Comparison of ENCODE assay signal across 11 cellular contexts in the genomic region with DNA sequence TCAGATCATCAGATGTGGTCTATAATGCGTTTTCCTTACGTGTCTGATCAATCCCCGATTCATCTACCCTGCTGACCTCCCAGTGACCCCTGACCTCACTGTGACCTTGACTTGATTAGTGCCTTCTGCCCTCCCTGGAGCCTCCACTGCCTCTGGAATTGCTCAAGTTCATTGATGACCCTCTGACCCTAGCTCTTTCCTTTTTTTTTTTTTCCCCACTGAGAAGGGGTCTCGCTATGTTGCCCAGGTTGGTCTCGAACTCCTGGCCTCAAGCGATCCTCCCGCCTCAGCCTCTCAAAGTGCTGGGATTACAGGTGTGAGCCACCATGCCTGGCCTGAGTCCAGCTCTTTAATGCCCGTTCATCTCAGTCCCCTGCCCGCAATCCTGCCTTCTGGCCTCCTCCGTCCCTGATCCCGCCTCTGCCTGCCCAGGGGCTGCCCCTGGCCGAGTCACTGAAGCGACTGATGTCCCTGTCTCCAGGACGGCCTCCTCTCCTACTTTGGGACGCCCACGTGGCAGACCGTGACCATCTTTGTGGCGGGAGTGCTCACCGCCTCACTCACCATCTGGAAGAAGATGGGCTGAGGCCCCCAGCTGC. TPM values are rescaled to one million over a fixed set of nuclear protein-coding genes. Genes with fewer than 3 reads are reported as not detected.
DNase-seq lines count a peak whose midpoint lies in the region; ATAC-seq and TF ChIP-seq lines count a peak whose summit lies in the region.
"Had no signal": no experiment of that assay in that cellular context is flagged by ENCODE, and none has a peak within 500 bp of the region (broad histone marks: within the 10 kb centered on the region; RNA-seq: fewer than 3 reads in every experiment).

No MANE protein-coding gene starts in this region.

- no peak for TF ChIP-seq RAD21 in HCT116 (IDR thresholded peaks at IDR 0.05; ENCODE audit: low read depth)

- CTCF ChIA-PET in HCT116 (lab: Charles Lee), result interaction anchor here (1.2 to 1.3 kb wide), 2 partner anchors 9 to 32 kb away, joined by 3 to 8 read pairs; a partner anchor contains a TSS

- peaks cover 49% of the 10 kb centered on the region for H3K4me1 ChIP-seq in BLaER1
- H3K4me1 ChIP-seq in HCT116 (ENCODE audit: control insufficient read depth in 1 of 2, insufficient read depth in 2 of 2, low read length in 2 of 2), result peaks cover 35 to 51% of the 10 kb centered on the region in 2 experiments
- H3K4me1 ChIP-seq in ascending aorta, result peaks cover 0 to 23% of the 10 kb centered on the region in 2 donors

- TF ChIP-seq CTCF in HCT116 (IDR thresholded peaks at IDR 0.05 in 2 of 3, conservative IDR thresholded peaks at IDR 0.05 in 1 of 3; ENCODE audit: borderline replicate concordance in 1 of 3, insufficient read depth in 1 of 3, low read depth in 2 of 3, low read length in 2 of 3), result no peak
- no peak for TF ChIP-seq CTCF in ascending aorta (IDR thresholded peaks at IDR 0.05)

- H3K4me3 ChIP-seq in BLaER1 (no peak overlapping the region), HCT116 (replicated peaks in 1 of 2; ENCODE audit: low read depth in 1 of 2, low read length in 2 of 2) (no peak overlapping the region), ascending aorta (no peak overlapping the region)

- intact Hi-C loops in HCT116 (cut with micrococcal nuclease), result no loop called here
- intact Hi-C loops in ascending aorta (cut with DNase I), result no loop called here

- POLR2A ChIA-PET in HCT116 (lab: Charles Lee), result interaction anchor here (0.6 to 1.5 kb wide), 6 partner anchors 9 to 89 kb away, joined by 3 to 12 read pairs (median 4); a partner anchor contains a TSS
- POLR2A ChIA-PET in naive thymus-derived CD8-positive, alpha-beta T cell (lab: Charles Lee), result interaction anchor here (0.5 to 2.3 kb wide), 3 partner anchors 9 to 324 kb away, joined by 3 to 8 read pairs (median 7); a partner anchor contains a TSS

- H3K4me2 ChIP-seq in BLaER1 (peak overlapping the region; percentile 99; the same call in 1 of the 2 replicates), HCT116 (ENCODE audit: low read length) (peak overlapping the region; percentile 83; the same call in 1 of the 2 replicates)

- H3K36me3 ChIP-seq in BLaER1, result peaks cover 24% of the 10 kb centered on the region
- H3K36me3 ChIP-seq in HCT116 (ENCODE audit: control insufficient read depth in 1 of 2, insufficient read depth in 2 of 2, low read length in 2 of 2), result peaks cover 0 to 7% of the 10 kb centered on the region in 2 experiments; a peak in 1 of 4 replicates
- peaks cover 3 to 11% of the 10 kb centered on the region in 2 donors for H3K36me3 ChIP-seq in ascending aorta

- H3K36me3 Mint-ChIP-seq in naive thymus-derived CD8-positive, alpha-beta T cell, result peaks cover 3 to 29% (median 4%) of the 10 kb centered on the region in 3 donors

- no peak for ATAC-seq in HCT116
- ATAC-seq in naive thymus-derived CD8-positive, alpha-beta T cell, result no peak
- no peak for ATAC-seq in GM21737 (IDR thresholded peaks at IDR 0.05; ENCODE audit: unreplicated experiment)

- H3K9me3 Mint-ChIP-seq in naive thymus-derived CD8-positive, alpha-beta T cell, result no peaks in the 10 kb centered on the region

- H3K9ac ChIP-seq in BLaER1 (no peak overlapping the region), HCT116 (ENCODE audit: low read length) (no peak overlapping the region)

- H3K9me2 ChIP-seq in HCT116 (ENCODE audit: insufficient read depth), result no peaks in the 10 kb centered on the region

- H3K27me3 ChIP-seq in BLaER1, result no peaks in the 10 kb centered on the region
- no peaks in the 10 kb centered on the region for H3K27me3 ChIP-seq in HCT116 (ENCODE audit: insufficient read depth, low read length)
- no peaks in the 10 kb centered on the region for H3K27me3 ChIP-seq in ascending aorta

- no peak for TF ChIP-seq POLR2A in HCT116 (IDR thresholded peaks at IDR 0.05; ENCODE audit: borderline replicate concordance, extremely low read depth, insufficient read depth, insufficient read length)

- no peak for DNase-seq in HCT116 (ENCODE audit: low read depth, low spot score)
- no peak for DNase-seq in ascending aorta (ENCODE audit: low spot score in 2 of 2)
- no peak for DNase-seq in naive thymus-derived CD8-positive, alpha-beta T cell
- DNase-seq in cerebellum (ENCODE audit: low spot score), result no peak
- DNase-seq in NCI-H510A (lab: John Stamatoyannopoulos, UW), result no peak
- no peak for DNase-seq in DMS79 treated with DMSO at 0.1 percent for 48 hours (lab: John Stamatoyannopoulos, UW)
- DNase-seq: NCI-H2029 treated with DMSO at 0.1 percent for 48 hours, RPMI8226 had no signal

- RAD21 ChIA-PET in HCT116 (lab: Charles Lee; ENCODE audit: low non-redundant PET in 1 of 2, low total read pairs in 2 of 2, uncharacterized antibody in 2 of 2, unreplicated experiment in 2 of 2), result no interaction called here

- H4K20me1 ChIP-seq in BLaER1 (peaks cover 11% of the 10 kb centered on the region), HCT116 (ENCODE audit: insufficient read depth) (peaks cover 3% of the 10 kb centered on the region; the same call in 1 of the 2 replicates)

- no peak overlapping the region for H2AFZ ChIP-seq in HCT116 (ENCODE audit: low read depth, low read length, poor library complexity, severe bottlenecking)

- peak overlapping the region; percentile 89 for H3K27ac ChIP-seq in BLaER1
- peak overlapping the region; percentile 98 for H3K27ac ChIP-seq in HCT116 (ENCODE audit: low read depth, low read length)
- peak overlapping the region; percentile 89 to 96 for H3K27ac ChIP-seq in ascending aorta

- H3K27me3 Mint-ChIP-seq in naive thymus-derived CD8-positive, alpha-beta T cell, result no peaks in the 10 kb centered on the region

- peak overlapping the region in 4 of 10 donors; percentile 34 to 98 (median 47) for H3K4me3 Mint-ChIP-seq in naive thymus-derived CD8-positive, alpha-beta T cell

- peak overlapping the region; percentile 69 to 98 (median 85) for H3K27ac Mint-ChIP-seq in naive thymus-derived CD8-positive, alpha-beta T cell

- peaks cover 14% of the 10 kb centered on the region for H3K79me2 ChIP-seq in HCT116 (ENCODE audit: insufficient read depth, low read length)

- no TSS peak for BruUV-seq in HCT116 (replicated peaks; lab: Mats Ljungman, UMichigan)

- H3K9me3 ChIP-seq in BLaER1 (no peaks in the 10 kb centered on the region), HCT116 (ENCODE audit: control insufficient read depth in 1 of 2, insufficient read depth in 1 of 2, low read depth in 1 of 2, low read length in 2 of 2) (no peaks in the 10 kb centered on the region), ascending aorta (no peaks in the 10 kb centered on the region)

- peaks cover 36 to 71% (median 68%) of the 10 kb centered on the region in 4 donors for H3K4me1 Mint-ChIP-seq in naive thymus-derived CD8-positive, alpha-beta T cell

TF ChIP-seq in HCT116, 20 proteins besides CTCF, POLR2A, EP300 and RAD21 (continues in another document):
- TF ChIP-seq EGR1 (IDR thresholded peaks at IDR 0.05; ENCODE audit: low read depth), result no peak
- TF ChIP-seq, protein P1, sequence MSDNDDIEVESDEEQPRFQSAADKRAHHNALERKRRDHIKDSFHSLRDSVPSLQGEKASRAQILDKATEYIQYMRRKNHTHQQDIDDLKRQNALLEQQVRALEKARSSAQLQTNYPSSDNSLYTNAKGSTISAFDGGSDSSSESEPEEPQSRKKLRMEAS (IDR thresholded peaks at IDR 0.05), result no peak

RNA-seq across cellular contexts. Expression of a gene that starts 4.0 kb away (rescaled TPM):
- total RNA-seq in HCT116 (2021; ENCODE audit: unreplicated experiment), result 1,885 TPM
- polyA plus RNA-seq in HCT116 (2012), result 2,308 and 2,337 TPM in 2 replicates
- 7,736 TPM for total RNA-seq in ascending aorta
- total RNA-seq in naive thymus-derived CD8-positive, alpha-beta T cell, result 1,000 to 10,000 TPM; 1,370 to 1,435 TPM
- 1,000 to 10,000 TPM; 4,833 to 4,899 (median 4,886) TPM for polyA plus RNA-seq in naive thymus-derived CD8-positive, alpha-beta T cell
- total RNA-seq in cerebellum, result 397 TPM

RNA-seq across cellular contexts. Expression of a gene that starts 6.5 kb away (rescaled TPM):
- total RNA-seq in HCT116 (2021; ENCODE audit: unreplicated experiment), result 96.4 TPM
- 65.4 and 68.6 TPM in 2 replicates for polyA plus RNA-seq in HCT116 (2012)
- 182 TPM for total RNA-seq in ascending aorta
- 100 to 1,000 TPM; 170 to 181 TPM for total RNA-seq in naive thymus-derived CD8-positive, alpha-beta T cell
- 10 to 100 TPM; 58.5 to 97.1 (median 83.1) TPM for polyA plus RNA-seq in naive thymus-derived CD8-positive, alpha-beta T cell
- total RNA-seq in cerebellum, result 8.0 TPM

RNA-seq across cellular contexts. Expression of a gene that starts 27.7 kb away (rescaled TPM):
- 8.6 TPM for total RNA-seq in HCT116 (2021; ENCODE audit: unreplicated experiment)
- polyA plus RNA-seq in HCT116 (2012), result 20.0 and 20.6 TPM in 2 replicates
- total RNA-seq in ascending aorta, result not detected
- total RNA-seq in naive thymus-derived CD8-positive, alpha-beta T cell, result 1 to 10 TPM; 1.8 to 2.3 TPM
- 1 to 10 TPM in 2 of 3 donors, under 1 TPM in 1; 0.67 to 2.4 (median 2.0) TPM for polyA plus RNA-seq in naive thymus-derived CD8-positive, alpha-beta T cell
- total RNA-seq in cerebellum, result not detected
- total RNA-seq: HT1080 had no signal

RNA-seq across cellular contexts. Expression of a gene that starts 32.0 kb away (rescaled TPM):
- 50.7 TPM for total RNA-seq in HCT116 (2021; ENCODE audit: unreplicated experiment)
- polyA plus RNA-seq in HCT116 (2012), result 43.9 and 57.3 TPM in 2 replicates
- 21.8 TPM for total RNA-seq in ascending aorta
- 10 to 100 TPM; 45.9 to 47.9 TPM for total RNA-seq in naive thymus-derived CD8-positive, alpha-beta T cell
- polyA plus RNA-seq in naive thymus-derived CD8-positive, alpha-beta T cell, result 10 to 100 TPM; 17.9 to 31.0 (median 22.3) TPM
- total RNA-seq in cerebellum, result 19.0 TPM

RNA-seq across cellular contexts. Expression of a gene that starts 32.5 kb away (rescaled TPM):
- total RNA-seq in HCT116 (2021; ENCODE audit: unreplicated experiment) (270 TPM), ascending aorta (106 TPM), cerebellum (59.0 TPM)
- polyA plus RNA-seq in HCT116 (2012), result 410 and 435 TPM in 2 replicates
- total RNA-seq in naive thymus-derived CD8-positive, alpha-beta T cell, result 10 to 100 TPM; 30.4 to 32.0 TPM
- polyA plus RNA-seq in naive thymus-derived CD8-positive, alpha-beta T cell, result 10 to 100 TPM; 47.5 to 66.1 (median 62.0) TPM

Comparison
In these comparisons a context has a peak if more than half of its experiments do, and no peak if none do; other contexts are left out.
1. RNA of a gene that starts 6.5 kb away (total RNA-seq): 182 TPM in ascending aorta (single experiment), 170 to 181 TPM in naive thymus-derived CD8-positive, alpha-beta T cell and 96.4 TPM in HCT116 (single experiment); 8.0 TPM in cerebellum (single experiment); every median in the first group is over 10 times any median in the second.
2. Peak in every context shown above with its lines, with median percentiles within 50 percentile points of each other: H3K27ac ChIP-seq.